In the genomic region with DNA sequence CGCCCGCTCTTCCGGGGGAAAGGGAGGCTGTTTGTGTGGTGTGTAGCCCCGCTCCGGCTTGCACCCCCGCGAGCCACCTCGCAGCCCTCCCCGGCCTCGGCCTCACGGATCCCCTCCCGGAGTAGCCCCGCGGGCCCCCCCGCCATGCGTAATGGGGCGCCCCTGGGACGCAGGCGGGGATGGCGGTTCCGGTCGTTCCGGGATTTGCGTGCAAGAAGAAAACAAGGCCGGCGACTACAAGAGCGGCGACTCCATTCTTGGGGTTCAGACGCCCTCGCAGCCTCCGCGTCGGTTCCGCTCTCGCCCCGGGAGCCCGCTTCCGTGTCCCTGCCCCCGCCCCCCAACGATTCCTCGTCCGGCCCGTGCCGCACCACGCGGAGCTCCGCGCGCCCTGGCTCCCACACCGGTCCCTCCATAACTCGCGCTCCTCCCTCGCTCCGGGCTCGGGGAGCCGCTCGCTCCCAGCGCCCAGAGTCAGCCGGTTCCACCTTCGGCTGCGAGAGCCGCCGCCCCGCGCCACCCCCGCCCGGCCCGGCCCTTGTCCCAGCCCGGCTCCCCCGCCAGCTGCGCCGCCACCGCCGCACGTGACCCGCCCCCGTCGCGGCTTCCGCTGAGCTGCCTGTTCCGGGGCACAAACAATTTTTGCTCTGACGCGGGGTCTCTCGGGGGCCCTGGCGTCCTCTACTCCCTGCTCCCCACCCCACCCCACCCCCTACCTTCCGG, we compare ENCODE assay signal across 8 cellular contexts.
DNase-seq lines count a peak whose midpoint lies in the region; ATAC-seq and TF ChIP-seq lines count a peak whose summit lies in the region.

No MANE protein-coding gene starts in this region.

- H3K9me3 ChIP-seq in left lung = no peaks in the 10 kb centered on the region

- peaks cover 4% of the 10 kb centered on the region for H3K36me3 Mint-ChIP-seq in activated B cell treated with CpG ODN at 0.5 μM for 24 hours (ENCODE audit: low read depth)
- H3K36me3 Mint-ChIP-seq in central memory CD8-positive, alpha-beta T cell (ENCODE audit: insufficient read depth) = peaks cover 21% of the 10 kb centered on the region

- H3K27ac ChIP-seq in left lung = peak overlapping the region; percentile 91 to 98

- peaks cover 6 to 25% of the 10 kb centered on the region in 2 donors for H3K4me1 ChIP-seq in left lung

- peaks cover 46% of the 10 kb centered on the region for H3K4me1 Mint-ChIP-seq in activated B cell treated with CpG ODN at 0.5 μM for 24 hours
- H3K4me1 Mint-ChIP-seq in central memory CD8-positive, alpha-beta T cell = peaks cover 28% of the 10 kb centered on the region

- no peaks in the 10 kb centered on the region for H3K36me3 ChIP-seq in left lung

- H3K4me3 Mint-ChIP-seq in activated B cell treated with CpG ODN at 0.5 μM for 24 hours = peak overlapping the region; percentile 88
- H3K4me3 Mint-ChIP-seq in central memory CD8-positive, alpha-beta T cell = peak overlapping the region; percentile 87

- H3K27me3 ChIP-seq in left lung = peaks cover 0 to 31% of the 10 kb centered on the region in 2 donors

- DNase-seq in NCI-H2029 (lab: John Stamatoyannopoulos, UW) (peak; percentile 17), NCI-H2029 treated with DMSO at 0.1 percent for 48 hours (lab: John Stamatoyannopoulos, UW) (no peak), activated B cell treated with CpG ODN at 0.5 μM for 24 hours (peak; percentile 74), left lung (peak; percentile 68 to 92), HEK293T (ENCODE audit: extremely low spot score) (no peak)
- peak; percentile 52 to 70 for DNase-seq in central memory CD8-positive, alpha-beta T cell (ENCODE audit: low spot score in 2 of 2)
- DNase-seq in stimulated activated CD4-positive, alpha-beta T cell treated with anti-CD3 and anti-CD28 coated beads, Interleukin-4, amount 100 ng/mL, for 24 hours = peak; percentile 75

- TF ChIP-seq CTCF in activated B cell treated with CpG ODN at 0.5 μM for 24 hours (IDR thresholded peaks at IDR 0.05) (no peak), left lung (IDR thresholded peaks at IDR 0.05) (no peak)

- H3K9me3 Mint-ChIP-seq in activated B cell treated with CpG ODN at 0.5 μM for 24 hours = no peaks in the 10 kb centered on the region
- no peaks in the 10 kb centered on the region for H3K9me3 Mint-ChIP-seq in central memory CD8-positive, alpha-beta T cell

- intact Hi-C loops in activated B cell treated with CpG ODN at 0.5 μM for 24 hours (cut with micrococcal nuclease) = loop anchor here (2.0 kb wide), 2 partner anchors 32 to 980 kb away; no protein-coding TSS in a partner anchor
- intact Hi-C loops in left lung (cut with DNase I) = loop anchor here in 1 of 2 donors (10.0 kb wide), 1 partner anchor 162 kb away; no protein-coding TSS in a partner anchor

- ATAC-seq in HG03442 (IDR thresholded peaks at IDR 0.05; ENCODE audit: unreplicated experiment) (peak; percentile 31), activated B cell treated with CpG ODN at 0.5 μM for 24 hours (ENCODE audit: low read depth) (peak; percentile 41), left lung (peak; percentile 41)
- ATAC-seq in central memory CD8-positive, alpha-beta T cell (replicated peaks; ENCODE audit: extremely low read depth, poor library complexity, severe bottlenecking) = peak; percentile 45

- H3K27me3 Mint-ChIP-seq in activated B cell treated with CpG ODN at 0.5 μM for 24 hours = no peaks in the 10 kb centered on the region
- no peaks in the 10 kb centered on the region for H3K27me3 Mint-ChIP-seq in central memory CD8-positive, alpha-beta T cell

- peak overlapping the region; percentile 37 to 49 for H3K4me3 ChIP-seq in left lung

- POLR2A ChIA-PET in activated B cell treated with CpG ODN at 0.5 μM for 24 hours (lab: Charles Lee) = interaction anchor here (0.5 to 5.0 kb wide), 43 partner anchors 8 to 1424 kb away, joined by 3 to 187 read pairs (median 4); a partner anchor contains a TSS
- POLR2A ChIA-PET in HEK293T (lab: Yijun Ruan, JAX) = interaction anchor here (0.8 to 2.2 kb wide), 13 partner anchors 9 to 354 kb away, joined by 3 to 10 read pairs (median 3); no protein-coding TSS in a partner anchor

- CTCF ChIA-PET in activated B cell treated with CpG ODN at 0.5 μM for 24 hours (lab: Charles Lee) = interaction anchor here (1.0 to 1.5 kb wide), 5 partner anchors 79 to 445 kb away, joined by 3 to 6 read pairs (median 4); a partner anchor contains a TSS
- CTCF ChIA-PET in HEK293T (lab: Yijun Ruan, JAX) = no interaction called here

- H3K27ac Mint-ChIP-seq in activated B cell treated with CpG ODN at 0.5 μM for 24 hours = peak overlapping the region; percentile 98
- H3K27ac Mint-ChIP-seq in central memory CD8-positive, alpha-beta T cell (ENCODE audit: low read depth) = peak overlapping the region; percentile 95

TF ChIP-seq in HEK293T, 16 proteins besides CTCF, POLR2A, EP300 and RAD21:
- no peak for TF ChIP-seq ELF4 (IDR thresholded peaks at IDR 0.05)
- no peak for TF ChIP-seq FOXK2 (IDR thresholded peaks at IDR 0.05)
- TF ChIP-seq, protein P1, sequence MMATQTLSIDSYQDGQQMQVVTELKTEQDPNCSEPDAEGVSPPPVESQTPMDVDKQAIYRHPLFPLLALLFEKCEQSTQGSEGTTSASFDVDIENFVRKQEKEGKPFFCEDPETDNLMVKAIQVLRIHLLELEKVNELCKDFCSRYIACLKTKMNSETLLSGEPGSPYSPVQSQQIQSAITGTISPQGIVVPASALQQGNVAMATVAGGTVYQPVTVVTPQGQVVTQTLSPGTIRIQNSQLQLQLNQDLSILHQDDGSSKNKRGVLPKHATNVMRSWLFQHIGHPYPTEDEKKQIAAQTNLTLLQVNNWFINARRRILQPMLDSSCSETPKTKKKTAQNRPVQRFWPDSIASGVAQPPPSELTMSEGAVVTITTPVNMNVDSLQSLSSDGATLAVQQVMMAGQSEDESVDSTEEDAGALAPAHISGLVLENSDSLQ (IDR thresholded peaks at IDR 0.05) = no peak
- no peak for TF ChIP-seq SUZ12 (IDR thresholded peaks at IDR 0.05)
- TF ChIP-seq LEF1 (IDR thresholded peaks at IDR 0.05; ENCODE audit: borderline replicate concordance) = no peak
- TF ChIP-seq TARDBP (IDR thresholded peaks at IDR 0.05) = no peak
- TF ChIP-seq NFRKB (IDR thresholded peaks at IDR 0.05) = no peak
- no peak for TF ChIP-seq HDGF (IDR thresholded peaks at IDR 0.05; ENCODE audit: borderline replicate concordance)
- no peak for TF ChIP-seq BHLHE40 (IDR thresholded peaks at IDR 0.05; ENCODE audit: borderline replicate concordance)
- no peak for TF ChIP-seq SP1 (IDR thresholded peaks at IDR 0.05)
- no peak for TF ChIP-seq FOXM1 (IDR thresholded peaks at IDR 0.05; ENCODE audit: borderline replicate concordance)
- TF ChIP-seq ARNT (IDR thresholded peaks at IDR 0.05) = no peak
- no peak for TF ChIP-seq L3MBTL2 (conservative IDR thresholded peaks at IDR 0.05)
- TF ChIP-seq FOXA1 (IDR thresholded peaks at IDR 0.05) = no peak
- no peak for TF ChIP-seq ZNF384 (IDR thresholded peaks at IDR 0.05)

Comparison
In these comparisons a context has a peak if more than half of its experiments do, and no peak if none do; other contexts are left out.
1. DNase-seq: peak in NCI-H2029 (single experiment), activated B cell treated with CpG ODN at 0.5 μM for 24 hours (single experiment), central memory CD8-positive, alpha-beta T cell (2 of 2), left lung (2 of 2) and stimulated activated CD4-positive, alpha-beta T cell treated with anti-CD3 and anti-CD28 coated beads, Interleukin-4, amount 100 ng/mL, for 24 hours (single experiment); none in NCI-H2029 treated with DMSO at 0.1 percent for 48 hours (single experiment) and HEK293T (single experiment).
2. Peak in every context shown above with its lines, with median percentiles within 50 percentile points of each other: ATAC-seq.